ENCODE assay signal across 8 cellular contexts in the genomic region with DNA sequence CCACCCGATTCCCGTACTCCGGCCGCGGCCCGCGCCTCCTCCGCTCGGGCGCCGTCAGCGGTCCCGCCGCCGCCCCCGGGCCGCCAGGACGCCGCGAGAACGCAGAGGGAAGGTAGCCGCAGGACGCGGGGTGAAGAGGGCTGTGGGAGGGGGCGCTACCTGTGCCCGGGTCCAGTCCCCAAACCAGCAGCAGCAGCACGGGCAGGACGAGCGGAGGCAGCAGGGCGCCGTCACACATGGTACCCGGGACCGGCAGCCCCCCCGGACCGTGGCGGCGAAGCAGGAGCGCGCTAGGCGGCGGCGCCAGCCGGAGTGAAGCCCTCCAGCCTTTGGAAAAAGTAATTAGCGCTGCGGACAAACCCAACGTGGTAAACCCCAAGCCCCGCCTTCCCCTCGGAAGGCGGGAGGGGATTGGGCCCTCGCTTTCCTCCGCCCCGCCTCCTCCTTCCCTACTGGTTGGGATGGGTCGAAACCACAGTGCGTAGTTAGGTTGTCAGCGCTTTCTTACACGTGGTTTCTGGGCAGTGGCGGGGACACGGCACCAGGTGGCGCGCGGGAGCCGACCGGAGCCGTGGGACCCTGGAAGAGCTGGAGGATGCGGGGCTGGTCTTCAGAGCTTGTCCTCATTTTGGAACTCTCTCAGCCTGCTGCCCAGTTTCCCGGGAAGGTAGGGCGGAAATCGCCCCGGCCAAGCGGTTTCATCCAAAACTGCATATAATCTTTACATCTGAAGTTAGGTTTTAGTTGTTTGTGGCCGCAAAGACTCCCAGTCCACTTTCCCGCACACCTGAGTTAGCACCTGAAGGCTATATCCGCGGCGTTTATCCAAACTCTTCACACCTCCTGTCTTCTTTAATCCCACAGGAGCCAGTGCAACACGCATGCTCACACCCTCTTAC. TPM values are rescaled to one million over a fixed set of nuclear protein-coding genes. Genes with fewer than 3 reads are reported as not detected.
A peak's percentile ranks its signal among the peaks of the same experiment; 100 is the strongest.
DNase-seq lines count a peak whose midpoint lies in the region; ATAC-seq and TF ChIP-seq lines count a peak whose summit lies in the region.

A gene with protein sequence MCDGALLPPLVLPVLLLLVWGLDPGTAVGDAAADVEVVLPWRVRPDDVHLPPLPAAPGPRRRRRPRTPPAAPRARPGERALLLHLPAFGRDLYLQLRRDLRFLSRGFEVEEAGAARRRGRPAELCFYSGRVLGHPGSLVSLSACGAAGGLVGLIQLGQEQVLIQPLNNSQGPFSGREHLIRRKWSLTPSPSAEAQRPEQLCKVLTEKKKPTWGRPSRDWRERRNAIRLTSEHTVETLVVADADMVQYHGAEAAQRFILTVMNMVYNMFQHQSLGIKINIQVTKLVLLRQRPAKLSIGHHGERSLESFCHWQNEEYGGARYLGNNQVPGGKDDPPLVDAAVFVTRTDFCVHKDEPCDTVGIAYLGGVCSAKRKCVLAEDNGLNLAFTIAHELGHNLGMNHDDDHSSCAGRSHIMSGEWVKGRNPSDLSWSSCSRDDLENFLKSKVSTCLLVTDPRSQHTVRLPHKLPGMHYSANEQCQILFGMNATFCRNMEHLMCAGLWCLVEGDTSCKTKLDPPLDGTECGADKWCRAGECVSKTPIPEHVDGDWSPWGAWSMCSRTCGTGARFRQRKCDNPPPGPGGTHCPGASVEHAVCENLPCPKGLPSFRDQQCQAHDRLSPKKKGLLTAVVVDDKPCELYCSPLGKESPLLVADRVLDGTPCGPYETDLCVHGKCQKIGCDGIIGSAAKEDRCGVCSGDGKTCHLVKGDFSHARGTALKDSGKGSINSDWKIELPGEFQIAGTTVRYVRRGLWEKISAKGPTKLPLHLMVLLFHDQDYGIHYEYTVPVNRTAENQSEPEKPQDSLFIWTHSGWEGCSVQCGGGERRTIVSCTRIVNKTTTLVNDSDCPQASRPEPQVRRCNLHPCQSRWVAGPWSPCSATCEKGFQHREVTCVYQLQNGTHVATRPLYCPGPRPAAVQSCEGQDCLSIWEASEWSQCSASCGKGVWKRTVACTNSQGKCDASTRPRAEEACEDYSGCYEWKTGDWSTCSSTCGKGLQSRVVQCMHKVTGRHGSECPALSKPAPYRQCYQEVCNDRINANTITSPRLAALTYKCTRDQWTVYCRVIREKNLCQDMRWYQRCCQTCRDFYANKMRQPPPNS (minus strand): TSS at position 314 of the 899 bp plus-strand sequence. CDS start 76 bp downstream, at position 238.

- intact Hi-C loops in mucosa of descending colon (cut with DNase I, micrococcal nuclease), result loop anchor here in 1 of 2 donors (10.0 kb wide), 1 partner anchor 223 kb away; no protein-coding TSS in a partner anchor

- no peaks in the 10 kb centered on the region for H3K9me3 ChIP-seq in mucosa of descending colon

- H3K36me3 ChIP-seq in mucosa of descending colon (ENCODE audit: low read depth), result no peaks in the 10 kb centered on the region

- ATAC-seq in HG03432 (IDR thresholded peaks at IDR 0.05; ENCODE audit: unreplicated experiment) (peak; percentile 91), mucosa of descending colon (peak; percentile 98)

- H3K4me1 ChIP-seq in mucosa of descending colon (ENCODE audit: low read depth), result peaks cover 10% of the 10 kb centered on the region

- TF ChIP-seq CTCF in AG09319 (IDR thresholded peaks at IDR 0.05; ENCODE audit: low read depth, low read length) (peak; percentile 86), mucosa of descending colon (IDR thresholded peaks at IDR 0.05) (peak; percentile 96)

- TF ChIP-seq POLR2A in erythroblast (IDR thresholded peaks at IDR 0.05; ENCODE audit: low read length), result no peak

- DNase-seq in AG09319 (ENCODE audit: extremely low read depth, low read depth) (peak; percentile 63), GM19238 (ENCODE audit: insufficient read length, low spot score) (peak; percentile 53), activated T-cell treated with anti-CD3 and anti-CD28 coated beads for 48 hours (ENCODE audit: low read depth) (peak; percentile 89), erythroblast (lab: John Stamatoyannopoulos, UW) (peak; percentile 79 to 88), mucosa of descending colon (peak; percentile 95 to 98 (median 95))
- DNase-seq in NK-92 treated with Interleukin-12 subunit alpha and Interleukin-12 subunit beta, amount 100 ng/mL, for 24 hours (lab: John Stamatoyannopoulos, UW), result peak; percentile 96
- peak; percentile 83 to 92 for DNase-seq in stimulated activated CD8-positive, alpha-beta memory T cell treated with anti-CD3 and anti-CD28 coated beads, Interleukin-2, amount 100 ng/mL, for 1 hour (ENCODE audit: low read depth in 2 of 2)

- H3K4me3 ChIP-seq in mucosa of descending colon, result peak within 1 kb of the TSS; percentile 42

RNA-seq across cellular contexts. Expression of the gene that starts here (rescaled TPM):
- 10 to 100 TPM in 1 of 3 donors, 1 to 10 TPM in 2; 5.2 to 13.8 (median 6.3) TPM for total RNA-seq in mucosa of descending colon

Comparison
In these comparisons a context has a peak if more than half of its experiments do, and no peak if none do; other contexts are left out.
1. Peak in every context shown above with its lines: DNase-seq, ATAC-seq and H3K4me3 ChIP-seq.